1 cellular context compared by ENCODE assay signal in the genomic region with DNA sequence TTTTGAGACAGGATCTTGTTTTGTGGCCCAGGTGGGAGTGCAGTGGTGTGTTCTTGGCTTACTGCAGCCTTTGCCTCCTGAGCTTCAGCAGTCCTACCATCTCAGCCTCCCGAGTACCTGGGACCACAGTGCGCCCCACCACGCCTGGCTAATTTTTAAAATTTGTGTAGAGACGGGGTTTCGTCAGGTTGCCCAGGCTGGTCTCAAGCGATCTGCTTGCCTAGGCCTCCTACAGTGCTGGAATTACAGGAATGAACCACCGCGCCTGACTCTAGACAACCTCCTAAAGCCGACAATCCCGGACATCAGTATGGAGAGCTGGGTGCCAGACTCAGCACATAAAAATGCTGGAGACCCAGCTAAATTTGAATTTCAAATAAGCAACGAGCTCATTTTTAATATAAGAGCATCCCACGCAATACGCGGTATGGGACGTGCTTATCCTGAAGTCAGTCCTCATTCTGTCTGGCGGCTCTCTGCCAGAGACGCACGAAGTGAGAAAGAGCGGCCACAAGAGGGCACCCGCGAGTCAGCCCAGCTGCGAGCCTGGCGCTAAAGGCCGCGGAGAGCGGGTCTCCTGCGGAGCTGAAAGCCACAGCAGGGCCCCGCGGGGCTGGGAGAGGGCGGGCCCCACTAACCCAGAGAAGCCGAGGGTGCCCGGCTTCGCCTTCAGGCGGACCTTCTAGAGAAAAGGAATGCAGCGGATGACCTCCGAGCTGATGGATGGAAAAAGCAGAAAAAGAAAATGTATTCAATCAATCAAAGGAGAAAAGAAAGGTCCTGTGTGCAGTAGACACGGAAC.
A peak's percentile ranks its signal among the peaks of the same experiment; 100 is the strongest.
TF ChIP-seq lines count a peak whose summit lies in the region.

No MANE protein-coding gene starts in this region.

TF ChIP-seq in GM12878, 131 proteins besides CTCF, POLR2A, EP300 and RAD21 (continued from another document):
- TF ChIP-seq, protein P1, sequence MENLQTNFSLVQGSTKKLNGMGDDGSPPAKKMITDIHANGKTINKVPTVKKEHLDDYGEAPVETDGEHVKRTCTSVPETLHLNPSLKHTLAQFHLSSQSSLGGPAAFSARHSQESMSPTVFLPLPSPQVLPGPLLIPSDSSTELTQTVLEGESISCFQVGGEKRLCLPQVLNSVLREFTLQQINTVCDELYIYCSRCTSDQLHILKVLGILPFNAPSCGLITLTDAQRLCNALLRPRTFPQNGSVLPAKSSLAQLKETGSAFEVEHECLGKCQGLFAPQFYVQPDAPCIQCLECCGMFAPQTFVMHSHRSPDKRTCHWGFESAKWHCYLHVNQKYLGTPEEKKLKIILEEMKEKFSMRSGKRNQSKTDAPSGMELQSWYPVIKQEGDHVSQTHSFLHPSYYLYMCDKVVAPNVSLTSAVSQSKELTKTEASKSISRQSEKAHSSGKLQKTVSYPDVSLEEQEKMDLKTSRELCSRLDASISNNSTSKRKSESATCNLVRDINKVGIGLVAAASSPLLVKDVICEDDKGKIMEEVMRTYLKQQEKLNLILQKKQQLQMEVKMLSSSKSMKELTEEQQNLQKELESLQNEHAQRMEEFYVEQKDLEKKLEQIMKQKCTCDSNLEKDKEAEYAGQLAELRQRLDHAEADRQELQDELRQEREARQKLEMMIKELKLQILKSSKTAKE (IDR thresholded peaks at IDR 0.05; ENCODE audit: low read depth, poor library complexity, severe bottlenecking), result no peak
- TF ChIP-seq SMC3 (IDR thresholded peaks at IDR 0.05; ENCODE audit: borderline replicate concordance, low read length), result peak; percentile 91
- no peak for TF ChIP-seq NFIC (IDR thresholded peaks at IDR 0.05; ENCODE audit: low read depth, low read length)
- 0 out of 2 replicates have a peak, but pooled peaks have one; percentile 47 for TF ChIP-seq TCF3 (IDR thresholded peaks at IDR 0.05; ENCODE audit: borderline replicate concordance, insufficient read depth, low read depth, low read length)
- TF ChIP-seq RUNX3 (IDR thresholded peaks at IDR 0.05; ENCODE audit: low read length), result no peak
- TF ChIP-seq, protein P2, sequence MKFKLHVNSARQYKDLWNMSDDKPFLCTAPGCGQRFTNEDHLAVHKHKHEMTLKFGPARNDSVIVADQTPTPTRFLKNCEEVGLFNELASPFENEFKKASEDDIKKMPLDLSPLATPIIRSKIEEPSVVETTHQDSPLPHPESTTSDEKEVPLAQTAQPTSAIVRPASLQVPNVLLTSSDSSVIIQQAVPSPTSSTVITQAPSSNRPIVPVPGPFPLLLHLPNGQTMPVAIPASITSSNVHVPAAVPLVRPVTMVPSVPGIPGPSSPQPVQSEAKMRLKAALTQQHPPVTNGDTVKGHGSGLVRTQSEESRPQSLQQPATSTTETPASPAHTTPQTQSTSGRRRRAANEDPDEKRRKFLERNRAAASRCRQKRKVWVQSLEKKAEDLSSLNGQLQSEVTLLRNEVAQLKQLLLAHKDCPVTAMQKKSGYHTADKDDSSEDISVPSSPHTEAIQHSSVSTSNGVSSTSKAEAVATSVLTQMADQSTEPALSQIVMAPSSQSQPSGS (IDR thresholded peaks at IDR 0.05; ENCODE audit: low read length), result no peak
- TF ChIP-seq TCF7 (IDR thresholded peaks at IDR 0.05; ENCODE audit: borderline replicate concordance), result no peak
- no peak for TF ChIP-seq KLF5 (IDR thresholded peaks at IDR 0.05; ENCODE audit: partially characterized antibody)
- no peak for TF ChIP-seq RELA (IDR thresholded peaks at IDR 0.05; ENCODE audit: borderline replicate concordance, partially characterized antibody)
- TF ChIP-seq, protein P3, sequence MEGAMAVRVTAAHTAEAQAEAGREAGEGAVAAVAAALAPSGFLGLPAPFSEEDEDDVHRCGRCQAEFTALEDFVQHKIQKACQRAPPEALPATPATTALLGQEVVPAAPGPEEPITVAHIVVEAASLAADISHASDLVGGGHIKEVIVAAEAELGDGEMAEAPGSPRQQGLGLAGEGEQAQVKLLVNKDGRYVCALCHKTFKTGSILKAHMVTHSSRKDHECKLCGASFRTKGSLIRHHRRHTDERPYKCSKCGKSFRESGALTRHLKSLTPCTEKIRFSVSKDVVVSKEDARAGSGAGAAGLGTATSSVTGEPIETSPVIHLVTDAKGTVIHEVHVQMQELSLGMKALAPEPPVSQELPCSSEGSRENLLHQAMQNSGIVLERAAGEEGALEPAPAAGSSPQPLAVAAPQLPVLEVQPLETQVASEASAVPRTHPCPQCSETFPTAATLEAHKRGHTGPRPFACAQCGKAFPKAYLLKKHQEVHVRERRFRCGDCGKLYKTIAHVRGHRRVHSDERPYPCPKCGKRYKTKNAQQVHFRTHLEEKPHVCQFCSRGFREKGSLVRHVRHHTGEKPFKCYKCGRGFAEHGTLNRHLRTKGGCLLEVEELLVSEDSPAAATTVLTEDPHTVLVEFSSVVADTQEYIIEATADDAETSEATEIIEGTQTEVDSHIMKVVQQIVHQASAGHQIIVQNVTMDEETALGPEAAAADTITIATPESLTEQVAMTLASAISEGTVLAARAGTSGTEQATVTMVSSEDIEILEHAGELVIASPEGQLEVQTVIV (IDR thresholded peaks at IDR 0.05; ENCODE audit: borderline replicate concordance, partially characterized antibody), result no peak
- TF ChIP-seq STAT3 (IDR thresholded peaks at IDR 0.05; ENCODE audit: low read depth, low read length), result no peak
- TF ChIP-seq, protein P4, sequence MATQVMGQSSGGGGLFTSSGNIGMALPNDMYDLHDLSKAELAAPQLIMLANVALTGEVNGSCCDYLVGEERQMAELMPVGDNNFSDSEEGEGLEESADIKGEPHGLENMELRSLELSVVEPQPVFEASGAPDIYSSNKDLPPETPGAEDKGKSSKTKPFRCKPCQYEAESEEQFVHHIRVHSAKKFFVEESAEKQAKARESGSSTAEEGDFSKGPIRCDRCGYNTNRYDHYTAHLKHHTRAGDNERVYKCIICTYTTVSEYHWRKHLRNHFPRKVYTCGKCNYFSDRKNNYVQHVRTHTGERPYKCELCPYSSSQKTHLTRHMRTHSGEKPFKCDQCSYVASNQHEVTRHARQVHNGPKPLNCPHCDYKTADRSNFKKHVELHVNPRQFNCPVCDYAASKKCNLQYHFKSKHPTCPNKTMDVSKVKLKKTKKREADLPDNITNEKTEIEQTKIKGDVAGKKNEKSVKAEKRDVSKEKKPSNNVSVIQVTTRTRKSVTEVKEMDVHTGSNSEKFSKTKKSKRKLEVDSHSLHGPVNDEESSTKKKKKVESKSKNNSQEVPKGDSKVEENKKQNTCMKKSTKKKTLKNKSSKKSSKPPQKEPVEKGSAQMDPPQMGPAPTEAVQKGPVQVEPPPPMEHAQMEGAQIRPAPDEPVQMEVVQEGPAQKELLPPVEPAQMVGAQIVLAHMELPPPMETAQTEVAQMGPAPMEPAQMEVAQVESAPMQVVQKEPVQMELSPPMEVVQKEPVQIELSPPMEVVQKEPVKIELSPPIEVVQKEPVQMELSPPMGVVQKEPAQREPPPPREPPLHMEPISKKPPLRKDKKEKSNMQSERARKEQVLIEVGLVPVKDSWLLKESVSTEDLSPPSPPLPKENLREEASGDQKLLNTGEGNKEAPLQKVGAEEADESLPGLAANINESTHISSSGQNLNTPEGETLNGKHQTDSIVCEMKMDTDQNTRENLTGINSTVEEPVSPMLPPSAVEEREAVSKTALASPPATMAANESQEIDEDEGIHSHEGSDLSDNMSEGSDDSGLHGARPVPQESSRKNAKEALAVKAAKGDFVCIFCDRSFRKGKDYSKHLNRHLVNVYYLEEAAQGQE (IDR thresholded peaks at IDR 0.05; ENCODE audit: low read depth, low read length), result no peak
- TF ChIP-seq NBN (IDR thresholded peaks at IDR 0.05), result peak; percentile 36; the same call in 1 of the 2 replicates
- peak; percentile 69; the same call in 1 of the 2 replicates for TF ChIP-seq YY1 (IDR thresholded peaks at IDR 0.05; ENCODE audit: low read depth, low read length)
- TF ChIP-seq SIN3A (IDR thresholded peaks at IDR 0.05; ENCODE audit: low read depth, low read length), result no peak
- no peak for TF ChIP-seq GABPA (IDR thresholded peaks at IDR 0.05; ENCODE audit: low read depth)
